ENCODE assay signal across 8 cellular contexts in genomic region chr2:119544075-119545031, GRCh38. TPM values are rescaled to one million over a fixed set of nuclear protein-coding genes. Genes with fewer than 3 reads are reported as not detected.
DNase-seq lines count a peak whose midpoint lies in the region; ATAC-seq and TF ChIP-seq lines count a peak whose summit lies in the region.

Gene CFAP221 (plus strand): TSS chr2:119544449. CDS start chr2:119546132, 1,683 bp downstream.

- no peaks in the 10 kb centered on the region for H3K36me3 Mint-ChIP-seq in memory B cell

- H3K27ac ChIP-seq in HCT116 (ENCODE audit: low read depth, low read length) (peak within 1 kb of the TSS; percentile 48; the same call in 1 of the 2 replicates), Karpas-422 (ENCODE audit: low read length) (no peak within 1 kb of the TSS)

- H3K4me3 ChIP-seq in HCT116 (replicated peaks in 1 of 2; ENCODE audit: low read depth in 1 of 2, low read length in 2 of 2), result peak within 1 kb of the TSS; percentile 45 to 64
- peak within 1 kb of the TSS; percentile 73 for H3K4me3 ChIP-seq in endocrine pancreas (ENCODE audit: control insufficient read depth, insufficient read depth, low read length)
- H3K4me3 ChIP-seq in Karpas-422 (ENCODE audit: low read length), result no peak within 1 kb of the TSS

- peaks cover 6% of the 10 kb centered on the region for H3K4me1 Mint-ChIP-seq in memory B cell

- H3K36me3 ChIP-seq in HCT116 (ENCODE audit: control insufficient read depth in 1 of 2, insufficient read depth in 2 of 2, low read length in 2 of 2), result no peaks in the 10 kb centered on the region
- H3K36me3 ChIP-seq in endocrine pancreas (ENCODE audit: control insufficient read depth, insufficient read depth, low read length), result no peaks in the 10 kb centered on the region
- no peaks in the 10 kb centered on the region for H3K36me3 ChIP-seq in Karpas-422 (ENCODE audit: insufficient read depth, low read length)

- CTCF ChIA-PET in HCT116 (lab: Charles Lee), result no interaction called here

- H2AFZ ChIP-seq in HCT116 (ENCODE audit: low read depth, low read length, poor library complexity, severe bottlenecking), result peak within 1 kb of the TSS; percentile 98
- no peak within 1 kb of the TSS for H2AFZ ChIP-seq in Karpas-422 (ENCODE audit: low read length)

- H3K79me2 ChIP-seq in HCT116 (ENCODE audit: insufficient read depth, low read length), result no peaks in the 10 kb centered on the region
- H3K79me2 ChIP-seq in Karpas-422 (ENCODE audit: low read length), result no peaks in the 10 kb centered on the region

- H3K9me2 ChIP-seq in HCT116 (ENCODE audit: insufficient read depth) (no peaks in the 10 kb centered on the region), Karpas-422 (replicated peaks; ENCODE audit: insufficient read depth, low read length) (no peaks in the 10 kb centered on the region)

- H3K4me3 Mint-ChIP-seq in memory B cell, result peak within 1 kb of the TSS; percentile 52

- ATAC-seq in HCT116 (peak; percentile 98), memory B cell (ENCODE audit: low read depth) (peak; percentile 63)

- H4K20me1 ChIP-seq in HCT116 (ENCODE audit: insufficient read depth), result no peaks in the 10 kb centered on the region
- H4K20me1 ChIP-seq in Karpas-422 (ENCODE audit: insufficient read depth, low read depth, low read length), result no peaks in the 10 kb centered on the region

- TF ChIP-seq RAD21 in HCT116 (IDR thresholded peaks at IDR 0.05; ENCODE audit: low read depth), result no peak

- RAD21 ChIA-PET in HCT116 (lab: Charles Lee; ENCODE audit: low non-redundant PET in 1 of 2, low total read pairs in 2 of 2, uncharacterized antibody in 2 of 2, unreplicated experiment in 2 of 2), result no interaction called here

- no peak for TF ChIP-seq POLR2A in HCT116 (IDR thresholded peaks at IDR 0.05; ENCODE audit: borderline replicate concordance, extremely low read depth, insufficient read depth, insufficient read length)

- H3K4me1 ChIP-seq in HCT116 (ENCODE audit: control insufficient read depth in 1 of 2, insufficient read depth in 2 of 2, low read length in 2 of 2) (peaks cover 0 to 10% of the 10 kb centered on the region in 2 experiments; a peak in 2 of 4 replicates), endocrine pancreas (ENCODE audit: control insufficient read depth, insufficient read depth, low read length) (peaks cover 6% of the 10 kb centered on the region), Karpas-422 (ENCODE audit: low read length) (no peaks in the 10 kb centered on the region)

- H3K27ac Mint-ChIP-seq in memory B cell, result no peak within 1 kb of the TSS

- intact Hi-C loops in HCT116 (cut with micrococcal nuclease), result no loop called here

- H3K9me3 ChIP-seq in HCT116 (ENCODE audit: control insufficient read depth in 1 of 2, insufficient read depth in 1 of 2, low read depth in 1 of 2, low read length in 2 of 2), result no peaks in the 10 kb centered on the region
- H3K9me3 ChIP-seq in endocrine pancreas (ENCODE audit: control insufficient read depth, low read length), result no peaks in the 10 kb centered on the region
- no peaks in the 10 kb centered on the region for H3K9me3 ChIP-seq in Karpas-422 (ENCODE audit: low read length)

- TF ChIP-seq CTCF in HCT116 (IDR thresholded peaks at IDR 0.05 in 2 of 3, conservative IDR thresholded peaks at IDR 0.05 in 1 of 3; ENCODE audit: borderline replicate concordance in 1 of 3, insufficient read depth in 1 of 3, low read depth in 2 of 3, low read length in 2 of 3), result no peak

- H3K27me3 Mint-ChIP-seq in memory B cell, result peaks cover 32% of the 10 kb centered on the region

- H3K27me3 ChIP-seq in HCT116 (ENCODE audit: insufficient read depth, low read length) (no peaks in the 10 kb centered on the region), endocrine pancreas (ENCODE audit: control insufficient read depth, insufficient read depth, low read length) (no peaks in the 10 kb centered on the region), Karpas-422 (ENCODE audit: low read length) (no peaks in the 10 kb centered on the region)

- POLR2A ChIA-PET in HCT116 (lab: Charles Lee), result no interaction called here

- H3K4me2 ChIP-seq in HCT116 (ENCODE audit: low read length) (peak within 1 kb of the TSS; percentile 91), Karpas-422 (ENCODE audit: low read depth, low read length, poor library complexity, severe bottlenecking) (no peak within 1 kb of the TSS)

- BruUV-seq in HCT116 (replicated peaks; lab: Mats Ljungman, UMichigan), result no TSS peak

- DNase-seq in ELR (ENCODE audit: low read depth), result peak; percentile 67
- DNase-seq in HCT116 (ENCODE audit: low read depth, low spot score), result peak; percentile 71
- peak; percentile 31 for DNase-seq in NCI-H146 treated with DMSO at 0.1 percent for 48 hours (lab: John Stamatoyannopoulos, UW; ENCODE audit: unreplicated experiment)
- peak; percentile 63 to 76 for DNase-seq in activated CD4-positive, alpha-beta T cell treated with anti-CD3 and anti-CD28 coated beads, Interleukin-2, amount 50 U/mL, for 48 hours
- peak; percentile 4 to 20 for DNase-seq in memory B cell (ENCODE audit: low spot score in 2 of 2)
- DNase-seq in stimulated activated CD4-positive, alpha-beta T cell treated with anti-CD3 and anti-CD28 coated beads, TNF-alpha, amount 100 ng/mL, for 4 hours (ENCODE audit: low read depth in 3 of 3), result peak in 2 of 3 experiments; percentile 7 to 18
- no peak for DNase-seq in Karpas-422

- H3K9ac ChIP-seq in HCT116 (ENCODE audit: low read length), result peak within 1 kb of the TSS; percentile 63
- peak within 1 kb of the TSS; percentile 80 for H3K9ac ChIP-seq in endocrine pancreas (ENCODE audit: control insufficient read depth, insufficient read depth, low read length)
- H3K9ac ChIP-seq in Karpas-422 (ENCODE audit: low read length), result no peak within 1 kb of the TSS

- H3K9me3 Mint-ChIP-seq in memory B cell, result peaks cover 3% of the 10 kb centered on the region

TF ChIP-seq in HCT116, 20 proteins besides CTCF, POLR2A, EP300 and RAD21:
- TF ChIP-seq JUND (IDR thresholded peaks at IDR 0.05) (peak; percentile 51), SP1 (IDR thresholded peaks at IDR 0.05; ENCODE audit: low read depth) (peak; percentile 80), YY1 (IDR thresholded peaks at IDR 0.05; ENCODE audit: extremely low read depth, insufficient replicate concordance, low read depth, low read length) (no peak), ZFX (IDR thresholded peaks at IDR 0.05) (0 out of 2 replicates have a peak, but pooled peaks have one; percentile 16), EGR1 (IDR thresholded peaks at IDR 0.05; ENCODE audit: low read depth) (0 out of 2 replicates have a peak, but pooled peaks have one; percentile 22), TCF7L2 (IDR thresholded peaks at IDR 0.05; ENCODE audit: borderline replicate concordance, extremely low read depth, insufficient read depth, insufficient read length) (peak; percentile 37), MAX (IDR thresholded peaks at IDR 0.05) (peak; percentile 49)
- TF ChIP-seq, protein P1, sequence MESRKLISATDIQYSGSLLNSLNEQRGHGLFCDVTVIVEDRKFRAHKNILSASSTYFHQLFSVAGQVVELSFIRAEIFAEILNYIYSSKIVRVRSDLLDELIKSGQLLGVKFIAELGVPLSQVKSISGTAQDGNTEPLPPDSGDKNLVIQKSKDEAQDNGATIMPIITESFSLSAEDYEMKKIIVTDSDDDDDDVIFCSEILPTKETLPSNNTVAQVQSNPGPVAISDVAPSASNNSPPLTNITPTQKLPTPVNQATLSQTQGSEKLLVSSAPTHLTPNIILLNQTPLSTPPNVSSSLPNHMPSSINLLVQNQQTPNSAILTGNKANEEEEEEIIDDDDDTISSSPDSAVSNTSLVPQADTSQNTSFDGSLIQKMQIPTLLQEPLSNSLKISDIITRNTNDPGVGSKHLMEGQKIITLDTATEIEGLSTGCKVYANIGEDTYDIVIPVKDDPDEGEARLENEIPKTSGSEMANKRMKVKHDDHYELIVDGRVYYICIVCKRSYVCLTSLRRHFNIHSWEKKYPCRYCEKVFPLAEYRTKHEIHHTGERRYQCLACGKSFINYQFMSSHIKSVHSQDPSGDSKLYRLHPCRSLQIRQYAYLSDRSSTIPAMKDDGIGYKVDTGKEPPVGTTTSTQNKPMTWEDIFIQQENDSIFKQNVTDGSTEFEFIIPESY (IDR thresholded peaks at IDR 0.05; ENCODE audit: extremely low read depth, insufficient replicate concordance, low read length), result no peak

RNA-seq across cellular contexts. Expression of gene CFAP221, which starts in this region (rescaled TPM):
- total RNA-seq in HCT116 (2021; ENCODE audit: unreplicated experiment), result 0.96 TPM
- polyA plus RNA-seq in HCT116 (2012), result 0.27 and 0.70 TPM in 2 replicates
- total RNA-seq in Karpas-422 (2014; rRNA removed; shearing (Covaris generic); ENCODE audit: low replicate concordance), result 0.72 TPM in 1 of 2 replicates, not detected in the other

Comparison
In these comparisons a context has a peak if more than half of its experiments do, and no peak if none do; other contexts are left out.
1. Peak in DNase-seq, ATAC-seq, H3K4me3 ChIP-seq, H3K27ac ChIP-seq, H3K9ac ChIP-seq and H3K4me2 ChIP-seq in HCT116; RNA of the gene not detected or under 1 TPM.